ENCODE assay signal across 8 cellular contexts in the genomic region with DNA sequence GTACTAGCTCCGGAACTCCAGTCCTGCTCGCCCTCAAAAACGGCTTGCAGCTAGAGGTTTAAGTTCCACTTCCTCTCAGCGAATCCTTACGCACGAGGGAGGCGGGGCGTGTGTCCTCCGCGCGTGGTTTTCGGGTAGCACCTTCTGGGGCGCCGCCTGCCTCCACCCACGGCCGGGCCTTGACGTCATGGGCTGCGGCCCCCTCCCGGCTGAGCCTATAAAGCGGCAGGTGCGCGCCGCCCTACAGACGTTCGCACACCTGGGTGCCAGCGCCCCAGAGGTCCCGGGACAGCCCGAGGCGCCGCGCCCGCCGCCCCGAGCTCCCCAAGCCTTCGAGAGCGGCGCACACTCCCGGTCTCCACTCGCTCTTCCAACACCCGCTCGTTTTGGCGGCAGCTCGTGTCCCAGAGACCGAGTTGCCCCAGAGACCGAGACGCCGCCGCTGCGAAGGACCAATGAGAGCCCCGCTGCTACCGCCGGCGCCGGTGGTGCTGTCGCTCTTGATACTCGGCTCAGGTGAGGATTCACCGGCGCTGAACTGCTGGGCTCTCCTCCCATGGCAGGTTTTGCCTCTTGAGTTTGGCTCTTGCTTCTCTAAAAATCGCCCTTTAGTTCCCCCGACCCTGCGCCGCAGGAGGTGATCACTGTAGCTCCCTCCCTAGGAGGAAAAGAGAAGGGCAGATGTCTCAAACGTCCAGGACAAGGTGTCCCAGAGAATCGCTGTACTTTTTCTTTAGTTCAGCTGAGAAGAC. TPM values are rescaled to one million over a fixed set of nuclear protein-coding genes. Genes with fewer than 3 reads are reported as not detected.
A peak's percentile ranks its signal among the peaks of the same experiment; 100 is the strongest.
DNase-seq lines count a peak whose midpoint lies in the region; ATAC-seq and TF ChIP-seq lines count a peak whose summit lies in the region.

A gene with protein sequence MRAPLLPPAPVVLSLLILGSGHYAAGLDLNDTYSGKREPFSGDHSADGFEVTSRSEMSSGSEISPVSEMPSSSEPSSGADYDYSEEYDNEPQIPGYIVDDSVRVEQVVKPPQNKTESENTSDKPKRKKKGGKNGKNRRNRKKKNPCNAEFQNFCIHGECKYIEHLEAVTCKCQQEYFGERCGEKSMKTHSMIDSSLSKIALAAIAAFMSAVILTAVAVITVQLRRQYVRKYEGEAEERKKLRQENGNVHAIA (plus strand): TSS at position 246 of the 752 bp plus-strand sequence. CDS start 210 bp downstream, at position 456.

- no peaks in the 10 kb centered on the region for H3K79me2 ChIP-seq in SU-DHL-6 (ENCODE audit: insufficient read depth, low read length)

- ATAC-seq in GM21423 (IDR thresholded peaks at IDR 0.05; ENCODE audit: unreplicated experiment): peak; percentile 94

- no peaks in the 10 kb centered on the region for H3K36me3 ChIP-seq in HUES48 (ENCODE audit: control insufficient read depth, insufficient read depth, low read length)
- H3K36me3 ChIP-seq in SU-DHL-6 (ENCODE audit: low read length): no peaks in the 10 kb centered on the region
- no peaks in the 10 kb centered on the region for H3K36me3 ChIP-seq in right atrium auricular region

- peaks cover 4% of the 10 kb centered on the region; the same call in 1 of the 2 replicates for H3K4me1 ChIP-seq in HUES48 (ENCODE audit: control insufficient read depth, insufficient read depth, low read length)
- no peaks in the 10 kb centered on the region for H3K4me1 ChIP-seq in right atrium auricular region

- H3K9me2 ChIP-seq in SU-DHL-6 (replicated peaks; ENCODE audit: insufficient read depth, low read length): no peaks in the 10 kb centered on the region

- no peaks in the 10 kb centered on the region for H3K9me3 ChIP-seq in HUES48 (ENCODE audit: control insufficient read depth, insufficient read depth, low read length)
- H3K9me3 ChIP-seq in SU-DHL-6 (ENCODE audit: insufficient read depth, low read length): no peaks in the 10 kb centered on the region
- no peaks in the 10 kb centered on the region for H3K9me3 ChIP-seq in right atrium auricular region

- no peak within 1 kb of the TSS for H3K27ac ChIP-seq in HUES48 (ENCODE audit: low read depth, low read length)
- no peak within 1 kb of the TSS for H3K27ac ChIP-seq in SU-DHL-6 (ENCODE audit: low read depth, low read length)
- H3K27ac ChIP-seq in right atrium auricular region: peak within 1 kb of the TSS; percentile 85 to 86

- H2AFZ ChIP-seq in SU-DHL-6 (ENCODE audit: low read depth, low read length, severe bottlenecking): peak within 1 kb of the TSS; percentile 71

- DNase-seq in DMS153 (lab: John Stamatoyannopoulos, UW): peak; percentile 40
- DNase-seq in activated naive CD8-positive, alpha-beta T cell treated with anti-CD3 and anti-CD28 coated beads, Interleukin-2, amount 50 U/mL, for 16 hours (ENCODE audit: low read depth, low spot score): peak; percentile 74
- peak; percentile 89 for DNase-seq in right atrium auricular region (ENCODE audit: low spot score)
- DNase-seq in retina: peak; percentile 71
- no peak for DNase-seq in NCI-H524 treated with DMSO at 0.1 percent for 48 hours (lab: John Stamatoyannopoulos, UW)

- peak within 1 kb of the TSS; percentile 10; the same call in 1 of the 2 replicates for H3K9ac ChIP-seq in HUES48 (ENCODE audit: low read depth, low read length)
- H3K9ac ChIP-seq in SU-DHL-6 (ENCODE audit: low read length): peak within 1 kb of the TSS; percentile 48

- peak within 1 kb of the TSS; percentile 66 for H3K4me2 ChIP-seq in SU-DHL-6 (ENCODE audit: low read depth, low read length, poor library complexity, severe bottlenecking)

- H3F3A ChIP-seq in SU-DHL-6 (ENCODE audit: insufficient read depth): no peaks in the 10 kb centered on the region

- H3K4me3 ChIP-seq in HUES48 (ENCODE audit: low read depth, low read length) (peak within 1 kb of the TSS; percentile 69), SU-DHL-6 (ENCODE audit: insufficient read depth, low read length, poor library complexity, severe bottlenecking) (peak within 1 kb of the TSS; percentile 55), right atrium auricular region (peak within 1 kb of the TSS; percentile 44 to 60)

- no peaks in the 10 kb centered on the region for H4K20me1 ChIP-seq in SU-DHL-6 (ENCODE audit: low read depth, low read length)

- no peak for TF ChIP-seq CTCF in SU-DHL-6 (IDR thresholded peaks at IDR 0.05; ENCODE audit: insufficient read depth, low read length, poor library complexity, severe bottlenecking)
- peak; percentile 51 to 67 for TF ChIP-seq CTCF in right atrium auricular region (IDR thresholded peaks at IDR 0.05)

- H3K27me3 ChIP-seq in HUES48 (ENCODE audit: control insufficient read depth, insufficient read depth, low read length) (peaks cover 29% of the 10 kb centered on the region), SU-DHL-6 (ENCODE audit: low read length) (no peaks in the 10 kb centered on the region), right atrium auricular region (no peaks in the 10 kb centered on the region)

RNA-seq across cellular contexts. Expression of the gene that starts here (rescaled TPM):
- 10 to 100 TPM; 26.6 to 31.3 TPM for total RNA-seq in right atrium auricular region

Comparison
In these comparisons a context has a peak if more than half of its experiments do, and no peak if none do; other contexts are left out.
1. H3K27ac ChIP-seq: peak in right atrium auricular region (2 of 2); none in HUES48 (single experiment) and SU-DHL-6 (single experiment).
2. Peak in every context shown above with its lines, with median percentiles within 50 percentile points of each other: H3K4me3 ChIP-seq.